In the genomic region with DNA sequence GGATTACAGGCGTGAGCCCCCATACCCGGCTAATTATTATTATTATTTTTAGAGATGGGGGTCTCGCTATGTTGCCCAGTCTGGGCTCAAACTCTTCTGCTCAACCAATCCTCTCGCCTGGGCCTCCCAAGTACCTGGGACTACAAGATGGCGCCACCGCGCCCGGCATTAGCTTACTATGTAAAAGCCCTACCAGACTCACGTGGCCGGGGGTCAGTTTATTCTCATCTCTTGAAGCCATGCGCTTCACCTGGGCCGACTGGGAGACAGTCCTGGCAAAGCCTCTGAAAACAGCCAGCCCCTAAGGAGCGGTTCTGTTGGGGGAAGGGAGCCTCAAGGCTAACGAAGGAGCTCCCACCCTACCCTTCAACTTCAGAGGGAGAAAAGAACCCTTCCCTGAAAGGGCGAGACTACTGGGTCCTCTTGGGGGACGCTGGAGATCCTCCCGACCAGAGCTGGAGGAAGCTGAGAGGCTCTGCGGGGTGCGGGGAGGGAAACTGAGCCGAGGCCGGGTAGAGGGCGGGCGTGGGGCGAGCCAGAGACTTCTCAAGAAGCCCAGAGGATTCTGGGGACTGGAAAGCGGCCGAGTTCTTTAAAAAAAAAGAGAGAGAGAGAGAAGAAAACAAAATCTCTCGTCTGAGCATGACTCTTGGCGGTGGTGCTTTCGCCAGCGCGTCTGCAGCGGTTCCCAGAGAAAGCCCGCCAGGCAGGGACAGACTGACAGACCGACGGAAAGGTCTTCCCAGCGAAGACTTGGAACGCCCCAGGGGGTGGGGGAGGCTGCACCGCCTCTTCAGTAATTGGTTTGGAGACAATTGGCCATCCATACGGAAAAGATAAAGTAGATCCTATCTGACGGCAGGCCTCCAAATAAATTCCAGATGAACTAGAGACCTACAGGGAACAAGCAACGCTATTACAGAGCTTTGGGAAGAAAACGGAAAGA, we compare ENCODE assay signal across 8 cellular contexts. TPM values are rescaled to one million over a fixed set of nuclear protein-coding genes. Genes with fewer than 3 reads are reported as not detected.
DNase-seq lines count a peak whose midpoint lies in the region; ATAC-seq and TF ChIP-seq lines count a peak whose summit lies in the region.

No MANE protein-coding gene starts in this region.

- CTCF ChIA-PET in MCF 10A (lab: Yijun Ruan, JAX), result interaction anchor here (0.6 kb wide), 1 partner anchor 42 kb away, joined by 3 read pairs; no protein-coding TSS in a partner anchor

- H3K36me3 Mint-ChIP-seq in MCF 10A (ENCODE audit: insufficient read depth, unreplicated experiment), result no peaks in the 10 kb centered on the region

- H3K4me3 ChIP-seq in breast epithelium (peak overlapping the region; percentile 36 to 63 (median 46)), esophagus (ENCODE audit: low read depth in 1 of 2, low read length in 2 of 2) (peak overlapping the region in 1 of 2 donors; percentile 39), aorta (ENCODE audit: low read length in 2 of 2) (peak overlapping the region; percentile 33 to 36)

- H3K36me3 ChIP-seq in breast epithelium, result no peaks in the 10 kb centered on the region
- no peaks in the 10 kb centered on the region for H3K36me3 ChIP-seq in esophagus (ENCODE audit: control insufficient read depth in 2 of 2, insufficient read depth in 2 of 2, low read length in 1 of 2)
- no peaks in the 10 kb centered on the region for H3K36me3 ChIP-seq in aorta (ENCODE audit: control insufficient read depth in 1 of 2, insufficient read depth in 2 of 2, low read length in 1 of 2)

- intact Hi-C loops in breast epithelium (cut with DNase I; ENCODE audit: low total_unique reads), result no loop called here
- intact Hi-C loops in MCF 10A (cut with micrococcal nuclease), result no loop called here
- intact Hi-C loops in aorta (cut with DNase I), result no loop called here

- H3K27me3 Mint-ChIP-seq in MCF 10A (ENCODE audit: insufficient read depth, unreplicated experiment), result no peaks in the 10 kb centered on the region

- no peak overlapping the region for H3K27ac Mint-ChIP-seq in MCF 10A (ENCODE audit: low read depth, unreplicated experiment)

- POLR2A ChIA-PET in MCF 10A (lab: Yijun Ruan, JAX), result no interaction called here

- H3K27ac ChIP-seq in breast epithelium (peak overlapping the region; percentile 77 to 85), esophagus (ENCODE audit: low read depth in 2 of 2, low read length in 1 of 2) (peak overlapping the region; percentile 69 to 71), aorta (ENCODE audit: low read depth in 1 of 2, low read length in 2 of 2) (peak overlapping the region in 1 of 2 donors; percentile 52)

- ATAC-seq in aorta (ENCODE audit: low FRiP score) (peak; percentile 88), GM18873 (IDR thresholded peaks at IDR 0.05; ENCODE audit: low FRiP score, unreplicated experiment) (no peak), GM21786 (IDR thresholded peaks at IDR 0.05; ENCODE audit: unreplicated experiment) (no peak)

- 28 to 30% methylated on average over 41 to 42 of the region's 42 CpGs for WGBS in esophagus, 2 donors
- 23 to 24% methylated on average over 41 to 42 of the region's 42 CpGs for WGBS in aorta, 2 donors

- TF ChIP-seq CTCF in breast epithelium (IDR thresholded peaks at IDR 0.05) (no peak), MCF 10A (IDR thresholded peaks at IDR 0.05; ENCODE audit: unreplicated experiment) (no peak)

- no peaks in the 10 kb centered on the region for H3K4me1 Mint-ChIP-seq in MCF 10A (ENCODE audit: insufficient read depth, unreplicated experiment)

- no peak for TF ChIP-seq POLR2A in breast epithelium (IDR thresholded peaks at IDR 0.05)

- H3K9me3 ChIP-seq in breast epithelium (no peaks in the 10 kb centered on the region), esophagus (ENCODE audit: control insufficient read depth in 2 of 2, insufficient read depth in 1 of 2, low read depth in 1 of 2, low read length in 1 of 2) (no peaks in the 10 kb centered on the region), aorta (ENCODE audit: control insufficient read depth, low read length) (no peaks in the 10 kb centered on the region)

- no TSS peak for BruUV-seq in MCF 10A (replicated peaks; lab: Mats Ljungman, UMichigan)

- H3K27me3 ChIP-seq in breast epithelium (no peaks in the 10 kb centered on the region), esophagus (ENCODE audit: control insufficient read depth in 1 of 2, insufficient read depth in 2 of 2, low read length in 2 of 2) (no peaks in the 10 kb centered on the region), aorta (ENCODE audit: control insufficient read depth in 1 of 2, insufficient read depth in 2 of 2, low read length in 1 of 2) (no peaks in the 10 kb centered on the region)

- H3K4me3 Mint-ChIP-seq in MCF 10A (ENCODE audit: unreplicated experiment), result no peak overlapping the region

- H3K9me3 Mint-ChIP-seq in MCF 10A (ENCODE audit: unreplicated experiment), result no peaks in the 10 kb centered on the region

- DNase-seq in breast epithelium (ENCODE audit: low spot score in 2 of 2) (peak in 1 of 2 donors; percentile 59), MCF 10A (ENCODE audit: unreplicated experiment) (no peak), mucosa of gallbladder (ENCODE audit: low spot score) (peak; percentile 49), aorta (peak; percentile 79 to 87)
- DNase-seq in activated effector memory CD4-positive, alpha-beta T cell treated with Interleukin-2 at 50 U/mL for 16 hours, result no peak

- H3K4me1 ChIP-seq in breast epithelium (no peaks in the 10 kb centered on the region), esophagus (ENCODE audit: control insufficient read depth in 2 of 2, insufficient read depth in 2 of 2, low read length in 1 of 2) (peaks cover 0 to 5% of the 10 kb centered on the region in 2 donors), aorta (ENCODE audit: control insufficient read depth in 1 of 2, insufficient read depth in 2 of 2, low read length in 2 of 2) (no peaks in the 10 kb centered on the region)

RNA-seq across cellular contexts. Expression of a gene that starts 5.6 kb away (rescaled TPM):
- total RNA-seq in breast epithelium, result 10 to 100 TPM; 19.2 to 27.9 (median 26.1) TPM
- 21.3 and 23.4 TPM in 2 replicates for total RNA-seq in MCF 10A (2022)
- 10 to 100 TPM in 1 of 2 donors, 1 to 10 TPM in 1; 7.6 to 12.0 TPM for polyA plus RNA-seq in esophagus
- 30.8 TPM for total RNA-seq in mucosa of gallbladder
- 10 to 100 TPM; 23.4 to 42.6 TPM for total RNA-seq in aorta
- polyA plus RNA-seq in aorta, result 10 to 100 TPM; 23.9 to 72.2 TPM

RNA-seq across cellular contexts. Expression of a gene that starts 23.3 kb away (rescaled TPM):
- 10 to 100 TPM; 15.4 to 32.2 (median 24.6) TPM for total RNA-seq in breast epithelium
- total RNA-seq in MCF 10A (2022), result 12.5 and 12.9 TPM in 2 replicates
- polyA plus RNA-seq in esophagus, result 10 to 100 TPM; 49.4 to 84.6 TPM
- 36.1 TPM for total RNA-seq in mucosa of gallbladder
- total RNA-seq in aorta, result 10 to 100 TPM; 27.0 to 47.5 TPM
- 10 to 100 TPM; 10.0 to 59.3 TPM for polyA plus RNA-seq in aorta

RNA-seq across cellular contexts. Expression of a gene that starts 28.2 kb away (rescaled TPM):
- total RNA-seq in breast epithelium (1 to 10 TPM; 1.6 to 4.6 (median 1.9) TPM), MCF 10A (2022) (0.21 and 0.22 TPM in 2 replicates), mucosa of gallbladder (0.49 TPM), aorta (1 to 10 TPM; 2.5 to 3.4 TPM)
- polyA plus RNA-seq in esophagus (under 1 TPM; 0.22 to 0.42 TPM), aorta (1 to 10 TPM in 1 of 2 donors, under 1 TPM in 1; 0.50 to 3.7 TPM)

RNA-seq across cellular contexts. Expression of a gene that starts 28.9 kb away (rescaled TPM):
- total RNA-seq in breast epithelium (1 to 10 TPM; 1.8 to 4.9 (median 3.7) TPM), MCF 10A (2022) (1.2 and 1.5 TPM in 2 replicates), mucosa of gallbladder (8.1 TPM), aorta (10 to 100 TPM in 1 of 2 donors, 1 to 10 TPM in 1; 7.6 to 25.8 TPM)
- polyA plus RNA-seq in esophagus (1 to 10 TPM; 1.3 to 1.5 TPM), aorta (10 to 100 TPM in 1 of 2 donors, 1 to 10 TPM in 1; 1.0 to 11.5 TPM)

RNA-seq across cellular contexts. Expression of a gene that starts 44.0 kb away (rescaled TPM):
- total RNA-seq in breast epithelium (10 to 100 TPM; 20.5 to 34.4 (median 22.8) TPM), MCF 10A (2022) (57.8 and 60.2 TPM in 2 replicates), mucosa of gallbladder (40.2 TPM), aorta (10 to 100 TPM; 21.5 to 24.9 TPM)
- polyA plus RNA-seq in esophagus (10 to 100 TPM; 27.2 to 49.9 TPM), aorta (10 to 100 TPM; 15.7 to 19.5 TPM)

Comparison
In these comparisons a context has a peak if more than half of its experiments do, and no peak if none do; other contexts are left out.
1. DNase-seq: peak in mucosa of gallbladder (single experiment) and aorta (2 of 2); none in MCF 10A (single experiment) and activated effector memory CD4-positive, alpha-beta T cell treated with Interleukin-2 at 50 U/mL for 16 hours (single experiment).